1 cellular context compared by ENCODE assay signal in the genomic region with DNA sequence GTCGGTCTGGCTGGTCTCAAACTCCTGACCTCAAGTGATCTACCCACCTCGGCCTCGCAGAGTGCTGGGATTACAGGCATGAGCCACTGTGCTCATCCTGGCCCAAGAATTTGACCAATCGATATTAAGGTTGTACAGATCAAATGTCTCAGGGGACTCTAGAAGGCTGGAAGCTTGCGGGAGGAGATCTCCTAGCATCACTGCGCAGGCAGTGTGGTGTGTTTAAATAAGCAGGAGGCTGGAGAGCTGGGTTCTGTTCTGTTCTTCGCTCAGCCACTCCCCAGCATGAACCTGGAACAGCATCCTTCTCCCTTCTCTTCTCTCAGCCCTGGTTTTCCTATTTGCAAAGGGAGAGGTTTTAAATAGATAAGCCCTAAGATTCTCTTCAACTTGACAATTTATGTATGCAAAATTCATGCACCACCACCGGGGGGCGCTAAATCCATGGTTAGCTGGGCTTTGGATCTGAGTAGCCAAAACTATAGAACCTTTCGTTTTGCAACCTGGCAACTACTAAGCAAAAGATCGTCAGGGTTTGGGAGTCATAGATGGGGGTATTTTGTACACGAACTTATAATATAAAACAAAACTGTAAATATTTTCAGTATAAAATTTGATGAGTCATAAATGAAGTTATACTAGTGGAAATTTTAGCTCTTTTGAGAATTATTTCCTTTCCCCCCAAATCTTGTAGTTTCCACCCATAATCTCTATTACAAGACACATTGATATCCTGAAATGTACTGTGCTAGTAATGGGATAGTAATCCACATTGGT.
TF ChIP-seq lines count a peak whose summit lies in the region.

No MANE protein-coding gene starts in this region.

TF ChIP-seq in IMR-90, 13 proteins besides CTCF, POLR2A, EP300 and RAD21:
- peak; percentile 80 for TF ChIP-seq SMC3 (IDR thresholded peaks at IDR 0.05; ENCODE audit: low read depth, low read length)
- no peak for TF ChIP-seq BHLHE40 (IDR thresholded peaks at IDR 0.05; ENCODE audit: low read depth, low read length)
- TF ChIP-seq CEBPB (IDR thresholded peaks at IDR 0.05; ENCODE audit: low read depth, low read length): 0 out of 2 replicates have a peak, but pooled peaks have one; percentile 4
- no peak for TF ChIP-seq MAZ (IDR thresholded peaks at IDR 0.05; ENCODE audit: borderline replicate concordance, low read depth, low read length)
- TF ChIP-seq CHD1 (IDR thresholded peaks at IDR 0.05; ENCODE audit: low read depth, low read length): no peak
- TF ChIP-seq, protein P1, sequence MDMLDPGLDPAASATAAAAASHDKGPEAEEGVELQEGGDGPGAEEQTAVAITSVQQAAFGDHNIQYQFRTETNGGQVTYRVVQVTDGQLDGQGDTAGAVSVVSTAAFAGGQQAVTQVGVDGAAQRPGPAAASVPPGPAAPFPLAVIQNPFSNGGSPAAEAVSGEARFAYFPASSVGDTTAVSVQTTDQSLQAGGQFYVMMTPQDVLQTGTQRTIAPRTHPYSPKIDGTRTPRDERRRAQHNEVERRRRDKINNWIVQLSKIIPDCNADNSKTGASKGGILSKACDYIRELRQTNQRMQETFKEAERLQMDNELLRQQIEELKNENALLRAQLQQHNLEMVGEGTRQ (IDR thresholded peaks at IDR 0.05; ENCODE audit: low read depth, low read length): no peak
- TF ChIP-seq MAFK (IDR thresholded peaks at IDR 0.05; ENCODE audit: low read depth, low read length): peak; percentile 51
- no peak for TF ChIP-seq RFX5 (IDR thresholded peaks at IDR 0.05; ENCODE audit: low read depth, low read length)
- TF ChIP-seq NFE2L2 (IDR thresholded peaks at IDR 0.05; ENCODE audit: low read depth, low read length): peak; percentile 55; the same call in 1 of the 2 replicates
